Comparison of ENCODE assay signal across 8 cellular contexts in genomic region chr1:40532844-40533424, GRCh38. TPM values are rescaled to one million over a fixed set of nuclear protein-coding genes. Genes with fewer than 3 reads are reported as not detected.
A peak's percentile ranks its signal among the peaks of the same experiment; 100 is the strongest.
DNase-seq lines count a peak whose midpoint lies in the region; ATAC-seq and TF ChIP-seq lines count a peak whose summit lies in the region.

No MANE protein-coding gene starts in this region.

- H3K27ac ChIP-seq in foreskin keratinocyte (no peak overlapping the region), sigmoid colon (no peak overlapping the region)

- no peak for TF ChIP-seq EP300 in sigmoid colon (IDR thresholded peaks at IDR 0.05)

- TF ChIP-seq CTCF in foreskin keratinocyte (conservative IDR thresholded peaks at IDR 0.05) (peak; percentile 72), sigmoid colon (IDR thresholded peaks at IDR 0.05) (peak in 3 of 4 experiments; percentile 12 to 45 (median 36))

- peaks cover 6% of the 10 kb centered on the region for H3K27me3 Mint-ChIP-seq in activated CD4-positive, alpha-beta T cell treated with anti-CD3 and anti-CD28 coated beads, Interleukin-2, amount 10 ng/mL, durations not matched to agents 24 days and 14 days

- H3K27ac Mint-ChIP-seq in activated CD4-positive, alpha-beta T cell treated with anti-CD3 and anti-CD28 coated beads, Interleukin-2, amount 10 ng/mL, durations not matched to agents 24 days and 14 days = no peak overlapping the region

- intact Hi-C loops in activated CD4-positive, alpha-beta T cell treated with anti-CD3 and anti-CD28 coated beads, Interleukin-2, amount 10 ng/mL, durations not matched to agents 24 days and 14 days (cut with micrococcal nuclease) = loop anchor here (2.0 to 5.0 kb wide), 3 partner anchors 24 to 371 kb away; partner anchors contain the start of genes EXO5, RLF and ZFP69B
- intact Hi-C loops in sigmoid colon (cut with DNase I) = loop anchor here (10.0 kb wide), 1 partner anchor 312 kb away; no protein-coding TSS in a partner anchor
- intact Hi-C loops in sciatic nerve (cut with DNase I) = no loop called here

- peak; percentile 45 for ATAC-seq in GM21528 (IDR thresholded peaks at IDR 0.05; ENCODE audit: low FRiP score, unreplicated experiment)
- ATAC-seq in foreskin keratinocyte = peak; percentile 41
- ATAC-seq in sciatic nerve = no peak

- peaks cover 22% of the 10 kb centered on the region for H3K4me1 Mint-ChIP-seq in activated CD4-positive, alpha-beta T cell treated with anti-CD3 and anti-CD28 coated beads, Interleukin-2, amount 10 ng/mL, durations not matched to agents 24 days and 14 days

- DNase-seq in COLO829 (ENCODE audit: low spot score) (peak; percentile 59), NCI-H2227 treated with DMSO at 0.1 percent for 48 hours (lab: John Stamatoyannopoulos, UW) (peak; percentile 41), foreskin keratinocyte (peak in 1 of 2 donors; percentile 52), sigmoid colon (no peak), sciatic nerve (ENCODE audit: low spot score) (no peak)
- peak; percentile 79 for DNase-seq in activated CD4-positive, alpha-beta T cell treated with anti-CD3 and anti-CD28 coated beads, Interleukin-2, amount 10 ng/mL, durations not matched to agents 24 days and 14 days
- no peak for DNase-seq in NK-92 treated with Interleukin-12 subunit alpha and Interleukin-12 subunit beta, amount 100 ng/mL, for 24 hours (lab: John Stamatoyannopoulos, UW)

- H3K27me3 ChIP-seq in foreskin keratinocyte (no peaks in the 10 kb centered on the region), sigmoid colon (no peaks in the 10 kb centered on the region)

- TF ChIP-seq POLR2A in sigmoid colon (IDR thresholded peaks at IDR 0.05) = no peak

- no peaks in the 10 kb centered on the region for H3K9me3 ChIP-seq in sigmoid colon

- H3K36me3 Mint-ChIP-seq in activated CD4-positive, alpha-beta T cell treated with anti-CD3 and anti-CD28 coated beads, Interleukin-2, amount 10 ng/mL, durations not matched to agents 24 days and 14 days (ENCODE audit: low read depth) = peaks cover 31% of the 10 kb centered on the region

- no peaks in the 10 kb centered on the region for H3K4me1 ChIP-seq in foreskin keratinocyte
- H3K4me1 ChIP-seq in sigmoid colon = peaks cover 0 to 18% (median 13%) of the 10 kb centered on the region in 4 donors

- no peak overlapping the region for H3K4me3 ChIP-seq in sigmoid colon

- H3K36me3 ChIP-seq in sigmoid colon = no peaks in the 10 kb centered on the region

- peaks cover 21% of the 10 kb centered on the region for H3K9me3 Mint-ChIP-seq in activated CD4-positive, alpha-beta T cell treated with anti-CD3 and anti-CD28 coated beads, Interleukin-2, amount 10 ng/mL, durations not matched to agents 24 days and 14 days

- H3K4me3 Mint-ChIP-seq in activated CD4-positive, alpha-beta T cell treated with anti-CD3 and anti-CD28 coated beads, Interleukin-2, amount 10 ng/mL, durations not matched to agents 24 days and 14 days = peak overlapping the region; percentile 97

RNA-seq across cellular contexts. Expression of gene ZNF684, which starts 1.5 kb away (rescaled TPM):
- total RNA-seq in activated CD4-positive, alpha-beta T cell treated with anti-CD3 and anti-CD28 coated beads, Interleukin-2, amount 10 ng/mL, durations not matched to agents 24 days and 14 days = 4.7 and 4.9 TPM in 2 replicates
- total RNA-seq in foreskin keratinocyte (3.9 and 4.4 TPM in 2 replicates), sigmoid colon (1 to 10 TPM; 2.2 to 6.1 (median 3.7) TPM), sciatic nerve (7.0 TPM)
- polyA plus RNA-seq in foreskin keratinocyte (1.3 and 2.3 TPM in 2 replicates), sigmoid colon (1 to 10 TPM; 3.0 to 5.4 (median 4.9) TPM)

RNA-seq across cellular contexts. Expression of gene EXO5, which starts 24.4 kb away (rescaled TPM):
- total RNA-seq in activated CD4-positive, alpha-beta T cell treated with anti-CD3 and anti-CD28 coated beads, Interleukin-2, amount 10 ng/mL, durations not matched to agents 24 days and 14 days = 17.2 and 18.0 TPM in 2 replicates
- 9.4 and 9.6 TPM in 2 replicates for total RNA-seq in foreskin keratinocyte
- 6.1 and 6.3 TPM in 2 replicates for polyA plus RNA-seq in foreskin keratinocyte
- 1 to 10 TPM; 5.4 to 8.6 (median 7.7) TPM for total RNA-seq in sigmoid colon
- polyA plus RNA-seq in sigmoid colon = 1 to 10 TPM; 1.2 to 6.9 (median 6.5) TPM
- 5.2 TPM for total RNA-seq in sciatic nerve

RNA-seq across cellular contexts. Expression of gene ZFP69, which starts 55.8 kb away (rescaled TPM):
- 3.1 and 3.9 TPM in 2 replicates for total RNA-seq in activated CD4-positive, alpha-beta T cell treated with anti-CD3 and anti-CD28 coated beads, Interleukin-2, amount 10 ng/mL, durations not matched to agents 24 days and 14 days
- total RNA-seq in foreskin keratinocyte = 4.1 and 4.7 TPM in 2 replicates
- 2.7 and 3.0 TPM in 2 replicates for polyA plus RNA-seq in foreskin keratinocyte
- 1 to 10 TPM; 2.3 to 7.2 (median 3.7) TPM for total RNA-seq in sigmoid colon
- 1 to 10 TPM in 2 of 3 donors, under 1 TPM in 1; 0.92 to 2.5 (median 1.8) TPM for polyA plus RNA-seq in sigmoid colon
- total RNA-seq in sciatic nerve = 5.1 TPM

Comparison
In these comparisons a context has a peak if more than half of its experiments do, and no peak if none do; other contexts are left out.
1. DNase-seq: peak in COLO829 (single experiment), NCI-H2227 treated with DMSO at 0.1 percent for 48 hours (single experiment) and activated CD4-positive, alpha-beta T cell treated with anti-CD3 and anti-CD28 coated beads, Interleukin-2, amount 10 ng/mL, durations not matched to agents 24 days and 14 days (single experiment); none in sigmoid colon (single experiment), sciatic nerve (single experiment) and NK-92 treated with Interleukin-12 subunit alpha and Interleukin-12 subunit beta, amount 100 ng/mL, for 24 hours (single experiment).